8 cellular contexts compared by ENCODE assay signal in the genomic region with DNA sequence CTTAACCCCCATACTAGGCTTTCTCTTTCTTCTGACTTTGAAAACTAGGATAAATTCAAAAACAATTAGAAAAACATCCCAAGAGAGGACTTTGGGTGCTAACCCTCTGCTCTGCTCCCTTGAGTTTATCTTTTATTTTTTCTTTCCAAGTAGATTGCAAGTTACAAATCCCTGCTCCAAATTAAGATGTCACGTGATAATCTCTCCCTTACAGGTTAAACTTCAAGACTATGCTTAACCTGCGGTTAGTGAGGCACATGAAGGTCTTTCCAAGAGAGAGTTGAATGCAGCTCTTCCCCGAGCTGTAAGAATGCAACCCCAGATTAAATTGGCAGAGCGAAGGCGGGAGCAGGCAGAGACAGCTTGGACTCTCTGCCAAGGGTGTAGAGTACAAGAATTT.
"Had no signal": no experiment of that assay in that cellular context is flagged by ENCODE, and none has a peak within 500 bp of the region (broad histone marks: within the 10 kb centered on the region; RNA-seq: fewer than 3 reads in every experiment).

No MANE protein-coding gene starts in this region.

- FAIRE-seq: G401.6, GM12878, GM12891, GM12892, GM18507, GM19239 had no signal

- H3K4me3 ChIP-seq: GM12878 had no signal

- DNase-seq: GDM1, GF-D8 had no signal

- ATAC-seq: GM12878 had no signal
